Comparison of ENCODE assay signal across 8 cellular contexts in the genomic region with DNA sequence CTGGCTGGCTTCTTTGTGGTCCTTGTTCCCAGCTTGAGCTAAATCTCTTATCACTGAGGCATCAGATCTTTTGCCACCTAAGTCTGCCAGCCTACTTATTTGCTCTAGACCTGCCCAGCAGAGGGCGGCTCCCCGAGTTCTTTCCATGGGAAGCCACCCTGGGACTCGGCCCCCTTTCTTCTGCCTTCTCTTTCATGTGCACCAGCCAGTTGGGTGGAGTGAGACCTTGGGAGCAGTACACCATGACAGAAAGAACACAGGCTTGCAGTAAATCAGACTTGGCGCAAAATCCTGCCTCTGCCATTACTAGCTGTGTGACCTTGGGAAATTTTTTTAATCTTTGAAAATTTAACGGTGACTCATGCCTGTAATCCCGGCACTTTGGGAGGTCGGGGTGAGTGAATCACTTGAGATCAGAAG. TPM values are rescaled to one million over a fixed set of nuclear protein-coding genes. Genes with fewer than 3 reads are reported as not detected.
DNase-seq lines count a peak whose midpoint lies in the region; TF ChIP-seq lines count a peak whose summit lies in the region.

No MANE protein-coding gene starts in this region.

- in situ Hi-C loops in GM23248 (cut with MboI) (loop anchor here (10.0 kb wide), 1 partner anchor 82 kb away; a partner anchor contains a TSS), SK-MEL-5 (cut with HindIII; ENCODE audit: low pct_unique_long_range_greater_than_20kb, low sequenced_read_pairs) (no loop called here)

- no peak overlapping the region for H3K9ac ChIP-seq in GM23248

- no peaks in the 10 kb centered on the region for H3K9me2 ChIP-seq in GM23248 (ENCODE audit: insufficient read depth)

- H3K27me3 ChIP-seq in GM23248 (replicated peaks; ENCODE audit: insufficient read depth) (no peaks in the 10 kb centered on the region), tibial artery (no peaks in the 10 kb centered on the region), left ventricle myocardium inferior (ENCODE audit: low read depth) (no peaks in the 10 kb centered on the region)

- H3F3A ChIP-seq in GM23248 (ENCODE audit: insufficient read depth): no peaks in the 10 kb centered on the region

- H3K4me3 ChIP-seq in GM23248 (no peak overlapping the region), tibial artery (no peak overlapping the region), left ventricle myocardium inferior (no peak overlapping the region)

- TF ChIP-seq CTCF in C4-2B (conservative IDR thresholded peaks at IDR 0.05): peak; percentile 43
- TF ChIP-seq CTCF in tibial artery (IDR thresholded peaks at IDR 0.05): peak; percentile 13 to 16
- TF ChIP-seq CTCF in left ventricle myocardium inferior (IDR thresholded peaks at IDR 0.05; ENCODE audit: borderline replicate concordance): no peak

- peak overlapping the region; percentile 19 for H3K4me2 ChIP-seq in GM23248 (ENCODE audit: unreplicated experiment)

- WGBS in GM23248 (ENCODE audit: low coverage in 1 of 2, low lambda C conversion rate in 2 of 2, missing lambda C conversion rate in 2 of 2), 2 experiments: 4 to 5% methylated on average over 7 of the region's 7 CpGs

- DNase-seq in GM23248 (peak; percentile 81), SK-MEL-5 (ENCODE audit: low read depth, low spot score) (peak; percentile 76), fibroblast of the conjunctiva (ENCODE audit: low read depth) (peak; percentile 21), tibial artery (no peak), NCI-H2107 treated with DMSO at 0.1 percent for 48 hours (lab: John Stamatoyannopoulos, UW; ENCODE audit: unreplicated experiment) (no peak), left ventricle myocardium inferior (no peak)
- no peak for DNase-seq in central memory CD4-positive, alpha-beta T cell

- H3K36me3 ChIP-seq in GM23248 (ENCODE audit: low read depth) (no peaks in the 10 kb centered on the region), tibial artery (no peaks in the 10 kb centered on the region), left ventricle myocardium inferior (no peaks in the 10 kb centered on the region)

- no peak overlapping the region for H2AFZ ChIP-seq in GM23248

- H4K20me1 ChIP-seq in GM23248 (ENCODE audit: insufficient read depth): no peaks in the 10 kb centered on the region

- H3K4me1 ChIP-seq in GM23248 (ENCODE audit: insufficient read depth): peaks cover 4% of the 10 kb centered on the region; the same call in 1 of the 2 replicates
- no peaks in the 10 kb centered on the region for H3K4me1 ChIP-seq in tibial artery
- H3K4me1 ChIP-seq in left ventricle myocardium inferior: no peaks in the 10 kb centered on the region

- no peak overlapping the region for H3K27ac ChIP-seq in C4-2B
- peak overlapping the region; percentile 37 for H3K27ac ChIP-seq in GM23248
- no peak overlapping the region for H3K27ac ChIP-seq in tibial artery
- H3K27ac ChIP-seq in left ventricle myocardium inferior (replicated peaks): no peak overlapping the region

- H3K9me3 ChIP-seq in GM23248 (ENCODE audit: low read depth): no peaks in the 10 kb centered on the region
- no peaks in the 10 kb centered on the region for H3K9me3 ChIP-seq in tibial artery
- H3K9me3 ChIP-seq in left ventricle myocardium inferior (replicated peaks): no peaks in the 10 kb centered on the region

- intact Hi-C loops in tibial artery (cut with DNase I; ENCODE audit: low total_unique reads): no loop called here
- intact Hi-C loops in left ventricle myocardium inferior (cut with micrococcal nuclease): no loop called here

- H3K79me2 ChIP-seq in GM23248 (ENCODE audit: insufficient read depth): peaks cover 78% of the 10 kb centered on the region

RNA-seq across cellular contexts. Expression of a gene that starts 7.4 kb away (rescaled TPM):
- total RNA-seq in GM23248 (2014; rRNA removed; shearing (Covaris generic)): 18.2 and 18.8 TPM in 2 replicates
- 35.0 and 41.0 TPM in 2 replicates for polyA plus RNA-seq in GM23248 (2016; fragmentation: Nextera tagmentation; extraction: Ambion mirVana)
- total RNA-seq in SK-MEL-5 (2014; rRNA removed; shearing (Covaris generic)): 1.8 and 2.3 TPM in 2 replicates
- polyA plus RNA-seq in SK-MEL-5 (2015; cell fraction: cytosol; rRNA removed): 2.8 and 5.0 TPM in 2 replicates
- 1.9 and 3.6 TPM in 2 replicates for polyA plus RNA-seq in SK-MEL-5 (2015; cell fraction: nucleus; rRNA removed)
- total RNA-seq in left ventricle myocardium inferior: 3.3 TPM

RNA-seq across cellular contexts. Expression of a gene that starts 24.1 kb away (rescaled TPM):
- 145 and 150 TPM in 2 replicates for total RNA-seq in GM23248 (2014; rRNA removed; shearing (Covaris generic))
- polyA plus RNA-seq in GM23248 (2016; fragmentation: Nextera tagmentation; extraction: Ambion mirVana): 216 and 228 TPM in 2 replicates
- total RNA-seq in SK-MEL-5 (2014; rRNA removed; shearing (Covaris generic)): 424 and 462 TPM in 2 replicates
- 451 and 490 TPM in 2 replicates for polyA plus RNA-seq in SK-MEL-5 (2015; cell fraction: cytosol; rRNA removed)
- polyA plus RNA-seq in SK-MEL-5 (2015; cell fraction: nucleus; rRNA removed): 218 and 265 TPM in 2 replicates
- 179 TPM for total RNA-seq in left ventricle myocardium inferior

RNA-seq across cellular contexts. Expression of a gene that starts 44.9 kb away (rescaled TPM):
- total RNA-seq in GM23248 (2014; rRNA removed; shearing (Covaris generic)): 1.0 and 3.0 TPM in 2 replicates
- polyA plus RNA-seq in GM23248 (2016; fragmentation: Nextera tagmentation; extraction: Ambion mirVana): 1.8 and 2.4 TPM in 2 replicates
- total RNA-seq in SK-MEL-5 (2014; rRNA removed; shearing (Covaris generic)): 1.5 and 3.1 TPM in 2 replicates
- 3.7 and 4.6 TPM in 2 replicates for polyA plus RNA-seq in SK-MEL-5 (2015; cell fraction: cytosol; rRNA removed)
- polyA plus RNA-seq in SK-MEL-5 (2015; cell fraction: nucleus; rRNA removed): 15.8 and 18.3 TPM in 2 replicates
- 9.9 TPM for total RNA-seq in left ventricle myocardium inferior

Comparison
In these comparisons a context has a peak if more than half of its experiments do, and no peak if none do; other contexts are left out.
1. DNase-seq: peak in GM23248 (single experiment), SK-MEL-5 (single experiment) and fibroblast of the conjunctiva (single experiment); none in tibial artery (0 of 2), central memory CD4-positive, alpha-beta T cell (single experiment), NCI-H2107 treated with DMSO at 0.1 percent for 48 hours (single experiment) and left ventricle myocardium inferior (single experiment).